In the genomic region with DNA sequence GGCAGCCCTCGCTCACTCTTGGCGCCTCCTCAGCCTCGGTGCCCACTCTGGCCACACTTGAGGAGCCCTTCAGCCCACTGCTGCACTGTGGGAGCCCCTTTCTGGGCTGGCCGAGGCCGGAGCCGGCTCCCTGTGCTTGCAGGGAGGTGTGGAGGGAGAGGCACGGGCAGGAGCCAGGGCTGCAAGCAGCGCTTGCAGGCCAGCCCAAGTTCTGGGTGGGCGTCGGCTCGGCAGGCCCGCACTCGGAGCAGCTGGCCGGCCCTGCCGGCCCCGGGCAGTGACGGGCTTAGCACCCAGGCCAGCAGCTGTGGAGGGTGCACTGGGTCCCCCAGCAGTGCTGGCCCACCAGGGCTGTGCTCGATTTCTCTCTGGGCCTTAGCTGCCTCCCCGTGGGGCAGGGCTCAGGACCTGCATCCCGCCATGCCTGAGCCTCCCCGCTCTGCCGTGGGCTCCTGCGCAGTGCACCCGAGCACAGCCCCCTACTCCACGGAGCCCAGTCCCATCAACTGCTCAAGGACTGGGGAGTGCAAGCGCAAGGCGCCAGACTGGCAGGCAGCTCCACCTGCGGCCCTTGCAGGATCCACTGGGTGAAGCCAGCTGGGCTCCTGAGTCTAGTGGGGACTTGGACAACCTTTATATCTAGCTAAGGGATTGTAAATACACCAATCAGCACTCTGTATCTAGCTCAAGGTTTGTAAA, we compare ENCODE assay signal across 10 cellular contexts. TPM values are rescaled to one million over a fixed set of nuclear protein-coding genes. Genes with fewer than 3 reads are reported as not detected.
A peak's percentile ranks its signal among the peaks of the same experiment; 100 is the strongest.
DNase-seq lines count a peak whose midpoint lies in the region; ATAC-seq, FAIRE-seq and TF ChIP-seq lines count a peak whose summit lies in the region.
"Not testable (repeated sequence)": the region's sequence is repeated elsewhere in the genome, so short reads cannot be mapped to it uniquely, and the experiment has no call there.
"Had no signal": no experiment of that assay in that cellular context is flagged by ENCODE, and none has a peak within 500 bp of the region (broad histone marks: within the 10 kb centered on the region; RNA-seq: fewer than 3 reads in every experiment).

No MANE protein-coding gene starts in this region.

- peaks cover 17% of the 10 kb centered on the region for H3K4me1 Mint-ChIP-seq in CD4-positive, alpha-beta T cell (ENCODE audit: low read depth)
- peaks cover 18% of the 10 kb centered on the region for H3K4me1 Mint-ChIP-seq in activated CD4-positive, alpha-beta T cell treated with anti-CD3 and anti-CD28 coated beads for 36 hours
- H3K4me1 Mint-ChIP-seq in natural killer cell = peaks cover 15 to 16% of the 10 kb centered on the region in 2 donors

- not testable (repeated sequence) for H3K27ac ChIP-seq in CD4-positive, alpha-beta T cell (ENCODE audit: low read depth, low read length); mesenchymal stem cell (ENCODE audit: low read length, poor library complexity, severe bottlenecking)
- H3K27ac ChIP-seq in K562 (ENCODE audit: extremely low read depth, low read depth, low read length) = peak overlapping the region; percentile 73; the same call in 2 of the 3 replicates

- peak overlapping the region; percentile 70 for H3K27ac Mint-ChIP-seq in CD4-positive, alpha-beta T cell
- H3K27ac Mint-ChIP-seq in activated CD4-positive, alpha-beta T cell treated with anti-CD3 and anti-CD28 coated beads for 36 hours = peak overlapping the region; percentile 59
- peak overlapping the region in 1 of 2 donors; percentile 83 for H3K27ac Mint-ChIP-seq in natural killer cell

- not testable (repeated sequence) for H3K4me3 Mint-ChIP-seq in CD4-positive, alpha-beta T cell; activated CD4-positive, alpha-beta T cell treated with anti-CD3 and anti-CD28 coated beads for 36 hours
- peak overlapping the region; percentile 80 for H3K4me3 Mint-ChIP-seq in natural killer cell

- intact Hi-C loops in CD4-positive, alpha-beta T cell (cut with DNase I, micrococcal nuclease); activated CD4-positive, alpha-beta T cell treated with anti-CD3 and anti-CD28 coated beads for 36 hours (cut with DNase I, micrococcal nuclease); left ventricle myocardium superior (cut with micrococcal nuclease); natural killer cell (cut with micrococcal nuclease): not testable (repeated sequence)
- intact Hi-C loops in K562 (cut with micrococcal nuclease) = loop anchor here (2.0 kb wide), 1 partner anchor 28 kb away; a partner anchor contains a TSS

- not testable (repeated sequence) for H2BK15ac ChIP-seq in mesenchymal stem cell (ENCODE audit: low read depth, poor library complexity, severe bottlenecking)

- TF ChIP-seq CTCF in CD4-positive, alpha-beta T cell (IDR thresholded peaks at IDR 0.05); K562 (IDR thresholded peaks at IDR 0.05 in 2 of 3, conservative IDR thresholded peaks at IDR 0.05 in 1 of 3; ENCODE audit: insufficient read depth in 2 of 3, low read depth in 1 of 3, low read length in 3 of 3); natural killer cell (IDR thresholded peaks at IDR 0.05): not testable (repeated sequence)

- peak overlapping the region; percentile 69 for H4K8ac ChIP-seq in mesenchymal stem cell (ENCODE audit: low read length)

- H3K4me2 ChIP-seq in K562 (ENCODE audit: insufficient read depth, low read length) = peak overlapping the region; percentile 51
- not testable (repeated sequence) for H3K4me2 ChIP-seq in mesenchymal stem cell (ENCODE audit: low read length, poor library complexity, severe bottlenecking)

- H3K9ac ChIP-seq in K562 (ENCODE audit: insufficient read depth in 1 of 2, low read depth in 2 of 2, low read length in 2 of 2) = peak overlapping the region in 1 of 2 experiments; percentile 37; a peak in 2 of 4 replicates
- H3K9ac ChIP-seq in mesenchymal stem cell (ENCODE audit: low read length) = not testable (repeated sequence)

- peaks cover 9 to 15% of the 10 kb centered on the region in 2 experiments; a peak in 4 of 5 replicates for H3K4me1 ChIP-seq in K562 (replicated peaks in 1 of 2; ENCODE audit: control insufficient read depth in 2 of 2, insufficient read depth in 2 of 2, low read length in 2 of 2)
- H3K4me1 ChIP-seq in mesenchymal stem cell (ENCODE audit: control insufficient read depth, insufficient read depth, low read depth, low read length) = not testable (repeated sequence)

- not testable (repeated sequence) for DNase-seq in CD4-positive, alpha-beta T cell; activated CD4-positive, alpha-beta T cell treated with anti-CD3 and anti-CD28 coated beads for 36 hours; K562 (ENCODE audit: extremely low read depth in 1 of 4, low spot score in 3 of 4); mesenchymal stem cell; natural killer cell
- DNase-seq in activated gamma-delta T cell (lab: John Stamatoyannopoulos, UW) (peak; percentile 11), left ventricle myocardium superior (peak; percentile 19)

- FAIRE-seq in K562 (lab: Jason Lieb, UNC) = not testable (repeated sequence)

- H3K36me3 ChIP-seq in K562 (ENCODE audit: control insufficient read depth, insufficient read depth, low read length); mesenchymal stem cell (ENCODE audit: control insufficient read depth in 1 of 2, insufficient read depth in 2 of 2, low read depth in 1 of 2, low read length in 2 of 2): not testable (repeated sequence)

- not testable (repeated sequence) for H2BK5ac ChIP-seq in mesenchymal stem cell (ENCODE audit: low read depth, low read length, poor library complexity, severe bottlenecking)

- CTCF ChIA-PET in CD4-positive, alpha-beta T cell (lab: Charles Lee); K562 (lab: Yijun Ruan, JAX; ENCODE audit: low intra/inter-chr PET ratio): not testable (repeated sequence)
- CTCF ChIA-PET in activated CD4-positive, alpha-beta T cell treated with anti-CD3 and anti-CD28 coated beads for 36 hours (lab: Charles Lee) = interaction anchor here (1.7 kb wide), 1 partner anchor 44 kb away, joined by 4 read pairs; no protein-coding TSS in a partner anchor

- H3K4ac ChIP-seq in mesenchymal stem cell (ENCODE audit: low read depth in 1 of 2, low read length in 2 of 2) = not testable (repeated sequence)

- not testable (repeated sequence) for H3K79me2 ChIP-seq in K562 (ENCODE audit: control insufficient read depth, insufficient read depth, low read length)

- not testable (repeated sequence) for ATAC-seq in CD4-positive, alpha-beta T cell (ENCODE audit: poor library complexity); activated CD4-positive, alpha-beta T cell treated with anti-CD3 and anti-CD28 coated beads for 36 hours; left ventricle myocardium superior; natural killer cell
- ATAC-seq in K562 = peak; percentile 59

- not testable (repeated sequence) for H2BK120ac ChIP-seq in mesenchymal stem cell (ENCODE audit: low read depth, low read length)

- 47% methylated on average over 25 of the region's 28 CpGs for WGBS in K562 (ENCODE audit: insufficient coverage, low coverage, missing lambda C conversion rate)
- WGBS in mesenchymal stem cell = 93% methylated on average over 27 of the region's 28 CpGs

- not testable (repeated sequence) for BruUV-seq in K562 (replicated peaks; lab: Mats Ljungman, UMichigan)

- peak overlapping the region; percentile 68 for H2AFZ ChIP-seq in K562 (ENCODE audit: low read depth, low read length)
- H2AFZ ChIP-seq in mesenchymal stem cell (ENCODE audit: low read depth, low read length) = not testable (repeated sequence)

- not testable (repeated sequence) for H3K27me3 ChIP-seq in CD4-positive, alpha-beta T cell (ENCODE audit: control insufficient read depth, insufficient read depth, low read length); K562 (ENCODE audit: control insufficient read depth in 2 of 2, insufficient read depth in 2 of 2, low read length in 2 of 2); mesenchymal stem cell (ENCODE audit: control insufficient read depth in 1 of 2, insufficient read depth in 1 of 2, low read length in 2 of 2)

- POLR2A ChIA-PET in CD4-positive, alpha-beta T cell (lab: Charles Lee) = interaction anchor here (0.7 to 1.1 kb wide), 2 partner anchors 8 to 46 kb away, joined by 3 read pairs; no protein-coding TSS in a partner anchor
- POLR2A ChIA-PET in activated CD4-positive, alpha-beta T cell treated with anti-CD3 and anti-CD28 coated beads for 36 hours (lab: Charles Lee) = interaction anchor here (1.7 kb wide), 1 partner anchor 47 kb away, joined by 7 read pairs; a partner anchor contains a TSS
- POLR2A ChIA-PET in K562 (lab: Yijun Ruan, JAX) = interaction anchor here (0.6 to 2.2 kb wide), 5 partner anchors 8 to 29 kb away, joined by 3 to 6 read pairs (median 4); no protein-coding TSS in a partner anchor

- not testable (repeated sequence) for H2BK12ac ChIP-seq in mesenchymal stem cell (ENCODE audit: low read length in 2 of 2)

- TF ChIP-seq RAD21 in K562 (CRISPR knock-in tag; conservative IDR thresholded peaks at IDR 0.05 in 1 of 2, IDR thresholded peaks at IDR 0.05 in 1 of 2) = not testable (repeated sequence)

- H3K14ac ChIP-seq in mesenchymal stem cell (ENCODE audit: low read length in 2 of 2) = not testable (repeated sequence)

- TF ChIP-seq POLR2A in K562 (conservative IDR thresholded peaks at IDR 0.05) = not testable (repeated sequence)

- H3K23ac ChIP-seq in mesenchymal stem cell (ENCODE audit: low read length in 2 of 2) = not testable (repeated sequence)

- H3K9me3 ChIP-seq in CD4-positive, alpha-beta T cell (ENCODE audit: control insufficient read depth, low read length); K562 (replicated peaks; ENCODE audit: control insufficient read depth, insufficient read depth, low read depth, low read length); mesenchymal stem cell (ENCODE audit: control insufficient read depth, low read length): not testable (repeated sequence)

- not testable (repeated sequence) for H3K4me3 ChIP-seq in K562; mesenchymal stem cell (ENCODE audit: insufficient read depth in 1 of 2, low read depth in 1 of 2, low read length in 2 of 2)

- in situ Hi-C loops in K562 (cut with MboI) = not testable (repeated sequence)

- not testable (repeated sequence) for H3K79me1 ChIP-seq in mesenchymal stem cell (replicated peaks; ENCODE audit: low read length, poor library complexity, severe bottlenecking)

- not testable (repeated sequence) for H3K9me1 ChIP-seq in K562 (ENCODE audit: control insufficient read depth, insufficient read depth, low read length)

- peaks cover 10% of the 10 kb centered on the region for H3K9me3 Mint-ChIP-seq in CD4-positive, alpha-beta T cell
- H3K9me3 Mint-ChIP-seq in activated CD4-positive, alpha-beta T cell treated with anti-CD3 and anti-CD28 coated beads for 36 hours (ENCODE audit: low read depth); natural killer cell: not testable (repeated sequence)

- H4K20me1 ChIP-seq in K562 (replicated peaks; ENCODE audit: control insufficient read depth, insufficient read depth, low read length) = not testable (repeated sequence)

- not testable (repeated sequence) for H3K18ac ChIP-seq in mesenchymal stem cell (ENCODE audit: low read depth in 1 of 2, low read length in 2 of 2)

- not testable (repeated sequence) for H2AK5ac ChIP-seq in mesenchymal stem cell (ENCODE audit: low read length, severe bottlenecking)

- H4K91ac ChIP-seq in mesenchymal stem cell (ENCODE audit: low read length) = peak overlapping the region; percentile 68

- not testable (repeated sequence) for TF ChIP-seq EP300 in K562 (IDR thresholded peaks at IDR 0.05; ENCODE audit: low read length)

- H3K36me3 Mint-ChIP-seq in CD4-positive, alpha-beta T cell (ENCODE audit: low read depth); activated CD4-positive, alpha-beta T cell treated with anti-CD3 and anti-CD28 coated beads for 36 hours (ENCODE audit: low read depth); natural killer cell: not testable (repeated sequence)

- not testable (repeated sequence) for H3K27me3 Mint-ChIP-seq in CD4-positive, alpha-beta T cell; activated CD4-positive, alpha-beta T cell treated with anti-CD3 and anti-CD28 coated beads for 36 hours
- H3K27me3 Mint-ChIP-seq in natural killer cell (ENCODE audit: low read depth in 2 of 2) = peaks cover 10 to 13% of the 10 kb centered on the region in 2 donors

RNA-seq across cellular contexts. Expression of a gene that starts 27.9 kb away (rescaled TPM):
- not detected for total RNA-seq in CD4-positive, alpha-beta T cell
- under 1 TPM in 1 of 2 experiments, not detected in 1; 0.25 TPM for total RNA-seq in activated CD4-positive, alpha-beta T cell treated with anti-CD3 and anti-CD28 coated beads for 36 hours
- not detected in 2 replicates for total RNA-seq in K562 (2011; cell fraction: chromatin; rRNA removed; ENCODE audit: low replicate concordance)
- total RNA-seq in K562 (2011; cell fraction: nucleolus; rRNA removed) = 1.2 TPM in 1 of 2 replicates, not detected in the other
- total RNA-seq in K562 (2011; cell fraction: nucleoplasm; rRNA removed) = not detected in 2 replicates
- not detected in 2 replicates for total RNA-seq in K562 (2014; rRNA removed)
- 0.25 and 0.26 TPM in 2 replicates for total RNA-seq in K562 (2014; rRNA removed; fragmentation: Illumina TruSeq; extraction: Trizol)
- total RNA-seq in K562 (2015; rRNA removed; fragmentation: Illumina TruSeq; extraction: Trizol) = 0.25 and 0.30 TPM in 2 replicates
- total RNA-seq in K562 (2021) = 0.18 and 0.40 TPM in 2 replicates
- not detected in 2 replicates for polyA plus RNA-seq in K562 (2011; rRNA removed)
- 0.06 TPM in 1 of 2 replicates, not detected in the other for polyA plus RNA-seq in K562 (2011; cell fraction: cytosol; rRNA removed)
- polyA plus RNA-seq in K562 (2011; cell fraction: nucleus; rRNA removed) = 0.31 TPM in 1 of 2 replicates, not detected in the other
- 0.22 TPM in 1 of 2 replicates, not detected in the other for polyA plus RNA-seq in K562 (2012)
- polyA plus RNA-seq in K562 (2014; fragmentation: Illumina TruSeq; extraction: Trizol) = not detected in 2 replicates
- polyA plus RNA-seq in K562 (2014; fragmentation: Nextera tagmentation; extraction: Ambion mirVana) = under 1 TPM; 0.07 to 0.49 TPM
- not detected in 2 replicates for polyA plus RNA-seq in K562 (2014; rRNA removed)
- not detected in 2 replicates for polyA minus RNA-seq in K562 (2011; rRNA and poly(A)+ RNA removed)
- not detected in 2 replicates for polyA minus RNA-seq in K562 (2011; cell fraction: cytosol; rRNA and poly(A)+ RNA removed)
- polyA minus RNA-seq in K562 (2011; cell fraction: nucleus; rRNA and poly(A)+ RNA removed) = not detected in 2 replicates
- total RNA-seq in left ventricle myocardium superior = not detected
- polyA plus RNA-seq in mesenchymal stem cell (2013, experiment 1 of 2) = not detected
- not detected for polyA plus RNA-seq in mesenchymal stem cell (2013, experiment 2 of 2)
- under 1 TPM in 1 of 3 donors, not detected in 2; 0.38 TPM for total RNA-seq in natural killer cell
- total RNA-seq: H1, H9 had no signal
- polyA plus RNA-seq: BJ, H1 had no signal

RNA-seq across cellular contexts. Expression of a gene that starts 47.1 kb away (rescaled TPM):
- 1 to 10 TPM; 8.2 to 8.3 TPM for total RNA-seq in CD4-positive, alpha-beta T cell
- 10 to 100 TPM; 65.1 to 66.1 TPM for total RNA-seq in activated CD4-positive, alpha-beta T cell treated with anti-CD3 and anti-CD28 coated beads for 36 hours
- total RNA-seq in K562 (2011; cell fraction: chromatin; rRNA removed; ENCODE audit: low replicate concordance) = 27.2 and 83.9 TPM in 2 replicates
- total RNA-seq in K562 (2011; cell fraction: nucleolus; rRNA removed) = 20.2 and 23.2 TPM in 2 replicates
- 47.4 and 70.8 TPM in 2 replicates for total RNA-seq in K562 (2011; cell fraction: nucleoplasm; rRNA removed)
- total RNA-seq in K562 (2014; rRNA removed) (51.1 and 53.9 TPM in 2 replicates), K562 (2014; rRNA removed; fragmentation: Illumina TruSeq; extraction: Trizol) (69.1 and 71.1 TPM in 2 replicates), K562 (2015; rRNA removed; fragmentation: Illumina TruSeq; extraction: Trizol) (66.6 and 75.4 TPM in 2 replicates), K562 (2021) (63.8 and 66.2 TPM in 2 replicates), left ventricle myocardium superior (23.6 TPM), natural killer cell (10 to 100 TPM; 24.2 to 38.2 (median 35.2) TPM)
- polyA plus RNA-seq in K562 (2011; rRNA removed) (33.5 and 40.6 TPM in 2 replicates), K562 (2014; fragmentation: Illumina TruSeq; extraction: Trizol) (60.9 and 75.5 TPM in 2 replicates), K562 (2014; fragmentation: Nextera tagmentation; extraction: Ambion mirVana) (100 to 1,000 TPM; 115 to 122 TPM), K562 (2014; rRNA removed) (65.0 and 68.3 TPM in 2 replicates)
- 33.1 and 40.0 TPM in 2 replicates for polyA plus RNA-seq in K562 (2011; cell fraction: cytosol; rRNA removed)
- polyA plus RNA-seq in K562 (2011; cell fraction: nucleus; rRNA removed) = 34.5 and 40.6 TPM in 2 replicates
- 49.9 and 96.5 TPM in 2 replicates for polyA plus RNA-seq in K562 (2012)
- polyA minus RNA-seq in K562 (2011; rRNA and poly(A)+ RNA removed) = 38.6 and 47.3 TPM in 2 replicates
- 15.8 and 24.2 TPM in 2 replicates for polyA minus RNA-seq in K562 (2011; cell fraction: cytosol; rRNA and poly(A)+ RNA removed)
- polyA minus RNA-seq in K562 (2011; cell fraction: nucleus; rRNA and poly(A)+ RNA removed) = 58.2 and 86.4 TPM in 2 replicates
- 28.7 TPM for polyA plus RNA-seq in mesenchymal stem cell (2013, experiment 1 of 2)
- polyA plus RNA-seq in mesenchymal stem cell (2013, experiment 2 of 2) = 26.6 TPM
